ENCODE assay signal across 1 cellular context in the genomic region with DNA sequence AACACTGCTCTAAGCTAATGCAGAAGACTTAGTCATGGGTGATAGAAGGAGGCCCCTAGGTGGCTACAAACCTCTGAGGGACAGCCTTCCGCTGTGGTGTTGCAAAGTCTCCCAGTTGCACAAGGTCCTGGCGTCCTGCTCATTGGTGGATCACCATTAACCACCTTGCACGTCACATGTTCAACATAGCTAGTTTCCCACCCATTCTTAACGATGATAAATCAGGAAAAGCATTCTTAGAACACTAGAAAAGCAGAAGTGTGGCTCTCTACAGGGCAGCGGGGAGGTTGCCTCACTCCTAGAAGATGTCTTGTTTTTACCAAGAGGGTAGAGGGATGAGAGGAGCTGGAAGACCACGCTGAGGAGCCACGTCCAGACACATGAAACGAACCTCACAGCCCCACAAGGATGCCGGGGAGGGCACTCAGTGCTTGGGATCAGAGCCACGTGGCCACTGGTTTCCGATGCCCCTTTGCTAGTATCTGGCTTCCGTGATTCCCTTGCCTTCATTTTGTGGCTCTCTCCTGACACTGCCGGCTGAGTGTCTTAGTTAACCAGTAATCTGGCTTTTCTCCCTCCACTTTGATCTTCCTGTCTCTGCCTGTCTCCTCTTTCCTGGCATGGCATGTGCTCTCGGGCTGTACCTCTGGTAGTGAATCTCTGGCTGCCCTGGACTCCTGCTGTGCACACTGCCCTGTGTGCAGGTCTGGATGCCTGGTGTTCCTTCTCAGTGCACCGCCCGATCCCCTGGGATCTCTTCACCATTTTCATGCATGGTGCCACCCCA.
TF ChIP-seq lines count a peak whose summit lies in the region.

No MANE protein-coding gene starts in this region.

TF ChIP-seq in SK-N-SH, 30 proteins besides CTCF, POLR2A, EP300 and RAD21 (continued from another document):
- TF ChIP-seq MXI1 (IDR thresholded peaks at IDR 0.05; ENCODE audit: low read depth, low read length) (no peak), CHD2 (IDR thresholded peaks at IDR 0.05; ENCODE audit: low read length, partially characterized antibody) (no peak), NFIC (IDR thresholded peaks at IDR 0.05; ENCODE audit: borderline replicate concordance) (no peak), ELF1 (IDR thresholded peaks at IDR 0.05) (no peak), GABPA (IDR thresholded peaks at IDR 0.05; ENCODE audit: low read depth) (no peak), YY1 (IDR thresholded peaks at IDR 0.05; ENCODE audit: low read depth) (no peak), TCF12 (IDR thresholded peaks at IDR 0.05) (no peak), SIN3A (IDR thresholded peaks at IDR 0.05; ENCODE audit: borderline replicate concordance, low read depth, low read length) (no peak), MEF2A (IDR thresholded peaks at IDR 0.05; ENCODE audit: borderline replicate concordance, low read depth) (no peak)
- TF ChIP-seq, protein P1, sequence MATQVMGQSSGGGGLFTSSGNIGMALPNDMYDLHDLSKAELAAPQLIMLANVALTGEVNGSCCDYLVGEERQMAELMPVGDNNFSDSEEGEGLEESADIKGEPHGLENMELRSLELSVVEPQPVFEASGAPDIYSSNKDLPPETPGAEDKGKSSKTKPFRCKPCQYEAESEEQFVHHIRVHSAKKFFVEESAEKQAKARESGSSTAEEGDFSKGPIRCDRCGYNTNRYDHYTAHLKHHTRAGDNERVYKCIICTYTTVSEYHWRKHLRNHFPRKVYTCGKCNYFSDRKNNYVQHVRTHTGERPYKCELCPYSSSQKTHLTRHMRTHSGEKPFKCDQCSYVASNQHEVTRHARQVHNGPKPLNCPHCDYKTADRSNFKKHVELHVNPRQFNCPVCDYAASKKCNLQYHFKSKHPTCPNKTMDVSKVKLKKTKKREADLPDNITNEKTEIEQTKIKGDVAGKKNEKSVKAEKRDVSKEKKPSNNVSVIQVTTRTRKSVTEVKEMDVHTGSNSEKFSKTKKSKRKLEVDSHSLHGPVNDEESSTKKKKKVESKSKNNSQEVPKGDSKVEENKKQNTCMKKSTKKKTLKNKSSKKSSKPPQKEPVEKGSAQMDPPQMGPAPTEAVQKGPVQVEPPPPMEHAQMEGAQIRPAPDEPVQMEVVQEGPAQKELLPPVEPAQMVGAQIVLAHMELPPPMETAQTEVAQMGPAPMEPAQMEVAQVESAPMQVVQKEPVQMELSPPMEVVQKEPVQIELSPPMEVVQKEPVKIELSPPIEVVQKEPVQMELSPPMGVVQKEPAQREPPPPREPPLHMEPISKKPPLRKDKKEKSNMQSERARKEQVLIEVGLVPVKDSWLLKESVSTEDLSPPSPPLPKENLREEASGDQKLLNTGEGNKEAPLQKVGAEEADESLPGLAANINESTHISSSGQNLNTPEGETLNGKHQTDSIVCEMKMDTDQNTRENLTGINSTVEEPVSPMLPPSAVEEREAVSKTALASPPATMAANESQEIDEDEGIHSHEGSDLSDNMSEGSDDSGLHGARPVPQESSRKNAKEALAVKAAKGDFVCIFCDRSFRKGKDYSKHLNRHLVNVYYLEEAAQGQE (IDR thresholded peaks at IDR 0.05; ENCODE audit: low read depth, low read length), result no peak
- TF ChIP-seq, protein P2, sequence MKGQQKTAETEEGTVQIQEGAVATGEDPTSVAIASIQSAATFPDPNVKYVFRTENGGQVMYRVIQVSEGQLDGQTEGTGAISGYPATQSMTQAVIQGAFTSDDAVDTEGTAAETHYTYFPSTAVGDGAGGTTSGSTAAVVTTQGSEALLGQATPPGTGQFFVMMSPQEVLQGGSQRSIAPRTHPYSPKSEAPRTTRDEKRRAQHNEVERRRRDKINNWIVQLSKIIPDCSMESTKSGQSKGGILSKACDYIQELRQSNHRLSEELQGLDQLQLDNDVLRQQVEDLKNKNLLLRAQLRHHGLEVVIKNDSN (IDR thresholded peaks at IDR 0.05; ENCODE audit: borderline replicate concordance, low read depth), result no peak
- TF ChIP-seq, protein P3, sequence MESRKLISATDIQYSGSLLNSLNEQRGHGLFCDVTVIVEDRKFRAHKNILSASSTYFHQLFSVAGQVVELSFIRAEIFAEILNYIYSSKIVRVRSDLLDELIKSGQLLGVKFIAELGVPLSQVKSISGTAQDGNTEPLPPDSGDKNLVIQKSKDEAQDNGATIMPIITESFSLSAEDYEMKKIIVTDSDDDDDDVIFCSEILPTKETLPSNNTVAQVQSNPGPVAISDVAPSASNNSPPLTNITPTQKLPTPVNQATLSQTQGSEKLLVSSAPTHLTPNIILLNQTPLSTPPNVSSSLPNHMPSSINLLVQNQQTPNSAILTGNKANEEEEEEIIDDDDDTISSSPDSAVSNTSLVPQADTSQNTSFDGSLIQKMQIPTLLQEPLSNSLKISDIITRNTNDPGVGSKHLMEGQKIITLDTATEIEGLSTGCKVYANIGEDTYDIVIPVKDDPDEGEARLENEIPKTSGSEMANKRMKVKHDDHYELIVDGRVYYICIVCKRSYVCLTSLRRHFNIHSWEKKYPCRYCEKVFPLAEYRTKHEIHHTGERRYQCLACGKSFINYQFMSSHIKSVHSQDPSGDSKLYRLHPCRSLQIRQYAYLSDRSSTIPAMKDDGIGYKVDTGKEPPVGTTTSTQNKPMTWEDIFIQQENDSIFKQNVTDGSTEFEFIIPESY (IDR thresholded peaks at IDR 0.05; ENCODE audit: borderline replicate concordance, low read depth), result no peak
